ENCODE assay signal across 28 cellular contexts in the genomic region with DNA sequence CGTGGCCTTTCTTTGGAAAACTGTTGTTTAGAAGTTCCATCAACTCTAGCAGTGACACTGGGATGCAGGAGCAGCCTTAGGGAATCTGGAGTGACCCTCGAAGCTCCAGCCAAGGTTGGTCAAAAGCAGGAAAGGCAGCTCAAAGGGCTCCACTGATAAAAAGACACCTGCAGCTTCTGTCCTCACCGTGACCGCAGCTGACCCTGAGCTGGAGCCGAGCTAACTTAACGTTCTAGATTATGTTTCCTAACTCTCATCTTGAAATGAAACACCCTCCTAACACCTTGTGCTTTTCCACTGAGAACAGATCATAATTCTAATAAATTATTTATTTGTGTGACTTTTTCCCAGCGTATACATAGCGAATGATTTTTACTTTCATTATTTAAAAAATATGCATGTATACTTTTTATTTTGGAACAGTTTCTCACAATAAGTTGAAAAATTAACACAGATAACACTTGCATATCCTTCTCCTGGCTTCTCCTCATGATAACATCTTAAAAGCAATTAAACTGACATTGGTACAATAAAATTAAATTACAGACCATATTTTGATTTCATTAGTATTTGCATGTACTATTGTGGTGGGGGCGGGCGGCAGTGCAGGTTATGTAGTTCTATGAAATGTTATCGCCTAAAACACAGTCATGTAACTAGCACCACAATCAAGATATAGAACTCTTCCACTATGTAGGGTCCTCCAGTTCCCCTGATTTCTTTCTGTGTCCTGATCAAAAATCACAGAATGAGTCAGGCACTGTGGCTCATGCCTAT.
"Had no signal": no experiment of that assay in that cellular context is flagged by ENCODE, and none has a peak within 500 bp of the region (broad histone marks: within the 10 kb centered on the region; RNA-seq: fewer than 3 reads in every experiment).

No MANE protein-coding gene starts in this region.

- H3K9me3 Mint-ChIP-seq: immature natural killer cell; natural killer cell treated with Interleukin-12 subunit alpha and Interleukin-12 subunit beta and Interleukin-15 and Interleukin-18, amount 100 ng/mL, for 72 hours; neural crest cell; stimulated activated naive CD8-positive, alpha-beta T cell treated with anti-CD3 and anti-CD28 coated beads, Interleukin-15, Interleukin-2, amounts not matched to agents 100 ng/mL and 50 ng/mL, for 24 hours had no signal

- H3K4me3 Mint-ChIP-seq: immature natural killer cell; mesothelial cell of epicardium; naive thymus-derived CD4-positive, alpha-beta T cell; natural killer cell treated with Interleukin-12 subunit alpha and Interleukin-12 subunit beta and Interleukin-15 and Interleukin-18, amount 100 ng/mL, for 72 hours; neural crest cell; stimulated activated naive CD8-positive, alpha-beta T cell treated with anti-CD3 and anti-CD28 coated beads, Interleukin-15, Interleukin-2, amounts not matched to agents 100 ng/mL and 50 ng/mL, for 24 hours had no signal

- DNase-seq: hypothalamus; immature natural killer cell; kidney; left lung; lower lobe of right lung; mammary epithelial cell; mesendoderm; naive thymus-derived CD4-positive, alpha-beta T cell; nucleus accumbens; pancreas; posterior cingulate gyrus; retina; stimulated activated CD4-positive, alpha-beta T cell treated with anti-CD3 and anti-CD28 coated beads, Interleukin-12 subunit alpha, Interleukin-12 subunit beta, amount 100 ng/mL, for 4 hours; stimulated activated CD4-positive, alpha-beta T cell treated with anti-CD3 and anti-CD28 coated beads, Interleukin-15, amount 100 ng/mL, for 24 hours; stimulated activated CD4-positive, alpha-beta T cell treated with anti-CD3 and anti-CD28 coated beads, Interleukin-2, amount 100 ng/mL, for 24 hours; stimulated activated CD4-positive, alpha-beta T cell treated with anti-CD3 and anti-CD28 coated beads, Interleukin-4, amount 100 ng/mL, for 1 hour; stimulated activated naive CD4-positive, alpha-beta T cell; tibial artery; upper lobe of right lung had no signal

- H3K27me3 ChIP-seq: pancreas, suprapubic skin, upper lobe of right lung had no signal

- H3K4me3 ChIP-seq: left lung, lower lobe of right lung, pancreas, prostate gland, skin epidermis, suprapubic skin, thoracic aorta, tibial artery, upper lobe of right lung had no signal

- H3K27ac Mint-ChIP-seq: immature natural killer cell; mesothelial cell of epicardium; naive thymus-derived CD4-positive, alpha-beta T cell; natural killer cell treated with Interleukin-12 subunit alpha and Interleukin-12 subunit beta and Interleukin-15 and Interleukin-18, amount 100 ng/mL, for 72 hours; stimulated activated naive CD8-positive, alpha-beta T cell treated with anti-CD3 and anti-CD28 coated beads, Interleukin-15, Interleukin-2, amounts not matched to agents 100 ng/mL and 50 ng/mL, for 24 hours had no signal

- H3K4me1 ChIP-seq: left lung, lower lobe of right lung, pancreas, prostate gland, suprapubic skin, tibial artery, upper lobe of right lung had no signal

- H3K27ac ChIP-seq: left lung, lower lobe of right lung, pancreas, prostate gland, skin epidermis, suprapubic skin, thoracic aorta, tibial artery, upper lobe of right lung had no signal

- H3K4me1 Mint-ChIP-seq: immature natural killer cell; naive thymus-derived CD4-positive, alpha-beta T cell had no signal

- H3K9me3 ChIP-seq: left lung, lower lobe of right lung, pancreas, prostate gland, suprapubic skin, thoracic aorta, tibial artery, upper lobe of right lung had no signal

- ATAC-seq: left lung; lower lobe of right lung; natural killer cell treated with Interleukin-12 subunit alpha and Interleukin-12 subunit beta and Interleukin-15 and Interleukin-18, amount 100 ng/mL, for 72 hours; sciatic nerve; upper lobe of right lung had no signal

- H3K36me3 Mint-ChIP-seq: immature natural killer cell; mesothelial cell of epicardium; naive thymus-derived CD4-positive, alpha-beta T cell; natural killer cell treated with Interleukin-12 subunit alpha and Interleukin-12 subunit beta and Interleukin-15 and Interleukin-18, amount 100 ng/mL, for 72 hours had no signal

- H3K36me3 ChIP-seq: left lung, lower lobe of right lung, pancreas, prostate gland, suprapubic skin, thoracic aorta, tibial artery, upper lobe of right lung had no signal
